28 cellular contexts compared by ENCODE assay signal in the genomic region with DNA sequence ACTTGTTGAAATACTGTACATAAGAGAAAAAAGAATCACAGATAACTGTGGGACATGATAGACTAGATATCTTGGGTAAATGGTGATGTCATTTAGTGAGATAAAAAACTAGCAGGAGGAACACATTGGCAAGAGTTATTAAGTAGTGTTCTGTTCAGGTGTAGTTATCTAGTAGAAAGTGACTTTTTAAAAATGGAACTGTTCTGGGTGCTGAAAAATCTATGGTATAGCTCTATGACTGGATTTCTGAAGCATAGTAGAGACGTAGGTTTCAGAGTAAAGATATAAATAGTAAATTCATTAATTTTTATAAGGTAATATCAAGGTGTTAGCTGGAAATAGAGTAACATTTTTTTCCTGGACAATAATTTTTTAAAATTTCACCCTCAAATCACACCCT.
"Had no signal": no experiment of that assay in that cellular context is flagged by ENCODE, and none has a peak within 500 bp of the region (broad histone marks: within the 10 kb centered on the region; RNA-seq: fewer than 3 reads in every experiment).

No MANE protein-coding gene starts in this region.

- H3K4me2 ChIP-seq: neural progenitor cell, smooth muscle cell had no signal

- H3K4me1 ChIP-seq: neural progenitor cell, parathyroid adenoma, psoas muscle, spleen, suprapubic skin, testis, tibial artery, transverse colon, upper lobe of right lung, uterus had no signal

- H2AFZ ChIP-seq: neural progenitor cell, parathyroid adenoma had no signal

- H3K9ac ChIP-seq: neural progenitor cell, parathyroid adenoma had no signal

- H3K27ac ChIP-seq: neural progenitor cell, ovary, parathyroid adenoma, psoas muscle, skin epidermis, spleen, suprapubic skin, testis, tibial artery, transverse colon, upper lobe of right lung, uterus had no signal

- H3K27me3 ChIP-seq: neural progenitor cell, ovary, suprapubic skin, testis, tibial artery, transverse colon, upper lobe of right lung, uterus had no signal

- DNase-seq: natural killer cell; occipital lobe; ovary; posterior cingulate gyrus; psoas muscle; right cardiac atrium; spleen; stimulated activated CD4-positive, alpha-beta T cell treated with anti-CD3 and anti-CD28 coated beads, Interleukin-12 subunit alpha, Interleukin-12 subunit beta, amount 100 ng/mL, for 4 hours; stimulated activated CD4-positive, alpha-beta T cell treated with anti-CD3 and anti-CD28 coated beads, Interleukin-1b, Interleukin-23, amount 100 ng/mL, for 48 hours; stimulated activated CD4-positive, alpha-beta T cell treated with anti-CD3 and anti-CD28 coated beads, Interleukin-4, amount 100 ng/mL, for 1 hour; stimulated activated CD4-positive, alpha-beta T cell treated with anti-CD3 and anti-CD28 coated beads, Interleukin-4, amount 100 ng/mL, for 4 hours; stimulated activated CD8-positive, alpha-beta memory T cell treated with anti-CD3 and anti-CD28 coated beads, Interleukin-4, amount 100 ng/mL, for 48 hours; stimulated activated naive CD4-positive, alpha-beta T cell; stimulated activated naive CD8-positive, alpha-beta T cell treated with anti-CD3 and anti-CD28 coated beads, Interleukin-15, amount 100 ng/mL, for 72 hours; stimulated activated naive CD8-positive, alpha-beta T cell treated with anti-CD3 and anti-CD28 coated beads, Interleukin-15, Interleukin-2, amounts not matched to agents 100 U/mL and 50 U/mL, for 24 hours; substantia nigra; testis; tibial artery; transverse colon; upper lobe of right lung; uterus had no signal

- ATAC-seq: natural killer cell; psoas muscle; right cardiac atrium; sciatic nerve; stimulated activated memory B cell treated with anti-CD40 and anti-IgM and Interleukin-4, amounts not matched to agents 10 μg/mL and 1 μg/mL and 100 μg/mL, for 72 hours; stimulated activated naive CD8-positive, alpha-beta T cell treated with anti-CD3 and anti-CD28 coated beads, Interleukin-15, amount 100 ng/mL, for 72 hours; stimulated activated naive CD8-positive, alpha-beta T cell treated with anti-CD3 and anti-CD28 coated beads, Interleukin-15, Interleukin-2, amounts not matched to agents 100 U/mL and 50 U/mL, for 24 hours; upper lobe of right lung had no signal

- H3K9me3 ChIP-seq: ovary, psoas muscle, spleen, suprapubic skin, testis, tibial artery, transverse colon, upper lobe of right lung, uterus had no signal

- H3K36me3 ChIP-seq: neural progenitor cell, ovary, spleen, suprapubic skin, tibial artery, transverse colon, upper lobe of right lung, uterus had no signal

- H3K4me3 ChIP-seq: neural progenitor cell, ovary, psoas muscle, skin epidermis, smooth muscle cell, spleen, suprapubic skin, testis, tibial artery, transverse colon, upper lobe of right lung, uterus had no signal

- H3K79me2 ChIP-seq: parathyroid adenoma had no signal
